15 cellular contexts compared by ENCODE assay signal in the genomic region with DNA sequence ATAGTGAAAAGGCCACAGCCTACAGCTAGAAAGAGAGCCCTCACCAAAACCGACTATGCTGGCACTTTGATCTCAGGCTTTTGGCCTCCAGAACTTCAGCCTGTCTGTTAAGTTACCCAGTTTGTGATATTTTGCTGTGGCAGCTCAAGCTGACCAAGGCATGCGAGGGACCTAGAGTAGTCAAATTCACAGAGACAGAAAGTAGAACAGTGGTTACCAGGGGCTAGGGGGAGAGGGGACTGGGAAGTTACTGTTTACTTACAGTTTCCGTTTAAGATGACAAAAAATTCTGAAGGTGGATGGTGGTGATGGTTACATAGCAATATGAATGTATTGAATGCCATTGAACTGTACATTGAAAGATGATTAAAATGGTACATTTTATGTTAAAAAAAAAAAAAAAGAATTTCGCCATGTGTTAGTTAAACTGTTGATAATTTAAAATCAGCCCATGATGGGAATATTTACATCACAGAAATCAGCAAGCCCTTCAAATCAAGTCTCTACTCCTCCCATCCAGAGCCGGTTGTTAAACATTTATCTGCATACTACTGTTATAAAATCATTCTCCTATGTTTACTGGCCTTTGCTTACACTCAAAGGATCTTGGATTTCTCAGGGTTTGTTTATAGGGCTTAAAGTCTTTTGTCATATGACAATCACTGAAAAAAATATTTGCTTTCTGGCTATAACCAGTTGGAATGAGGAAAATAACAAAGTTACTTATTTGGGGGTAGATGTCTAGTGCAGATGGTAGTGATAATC. TPM values are rescaled to one million over a fixed set of nuclear protein-coding genes. Genes with fewer than 3 reads are reported as not detected.
DNase-seq lines count a peak whose midpoint lies in the region; ATAC-seq, FAIRE-seq and TF ChIP-seq lines count a peak whose summit lies in the region.
"Not testable (repeated sequence)": the region's sequence is repeated elsewhere in the genome, so short reads cannot be mapped to it uniquely, and the experiment has no call there.
"Had no signal": no experiment of that assay in that cellular context is flagged by ENCODE, and none has a peak within 500 bp of the region (broad histone marks: within the 10 kb centered on the region; RNA-seq: fewer than 3 reads in every experiment).

No MANE protein-coding gene starts in this region.

- not testable (repeated sequence) for TF ChIP-seq EP300 in GM12878 (IDR thresholded peaks at IDR 0.05; ENCODE audit: borderline replicate concordance in 1 of 2, control insufficient read depth in 1 of 2, low read depth in 2 of 2, low read length in 2 of 2)

- CTCF ChIA-PET in activated CD4-positive, alpha-beta T cell treated with anti-CD3 and anti-CD28 coated beads for 36 hours (lab: Charles Lee); GM12878 (lab: Yijun Ruan, JAX): not testable (repeated sequence)

- H2AFZ ChIP-seq in GM12878 (ENCODE audit: control insufficient read depth, low read depth, low read length): not testable (repeated sequence)

- H3K9me3 ChIP-seq in GM12878 (replicated peaks; ENCODE audit: control insufficient read depth, insufficient read depth, low read length): not testable (repeated sequence)

- SMC1A ChIA-PET in GM12878 (lab: Charles Lee; ENCODE audit: uncharacterized antibody, unreplicated experiment): not testable (repeated sequence)

- RAD21 ChIA-PET in GM12878 (lab: Charles Lee; ENCODE audit: unreplicated experiment): not testable (repeated sequence)

- not testable (repeated sequence) for TF ChIP-seq POLR2A in GM12878 (IDR thresholded peaks at IDR 0.05; ENCODE audit: low read depth, low read length)

- in situ Hi-C loops in GM12878 (cut with MboI): not testable (repeated sequence)

- not testable (repeated sequence) for H3K4me3 ChIP-seq in GM12878

- H3K9ac ChIP-seq in GM12878 (ENCODE audit: control insufficient read depth, insufficient read depth, low read length): not testable (repeated sequence)

- H3K27me3 Mint-ChIP-seq in activated CD4-positive, alpha-beta T cell treated with anti-CD3 and anti-CD28 coated beads for 36 hours; stimulated activated naive CD8-positive, alpha-beta T cell treated with anti-CD3 and anti-CD28 coated beads, Interleukin-15, amount 100 ng/mL, for 72 hours: not testable (repeated sequence)

- not testable (repeated sequence) for H3K27ac ChIP-seq in GM12878 (ENCODE audit: control insufficient read depth, insufficient read depth)

- intact Hi-C loops in activated CD4-positive, alpha-beta T cell treated with anti-CD3 and anti-CD28 coated beads for 36 hours (cut with DNase I, micrococcal nuclease); GM12878 (cut with micrococcal nuclease; ENCODE audit: unreplicated experiment): not testable (repeated sequence)

- not testable (repeated sequence) for FAIRE-seq in GM12878 (lab: Jason Lieb, UNC)

- BruUV-seq in GM12878 (replicated peaks; lab: Mats Ljungman, UMichigan): not testable (repeated sequence)

- H3K79me2 ChIP-seq in GM12878 (ENCODE audit: control insufficient read depth, insufficient read depth, low read length): not testable (repeated sequence)

- ATAC-seq in GM18502 (IDR thresholded peaks at IDR 0.05; ENCODE audit: poor library complexity, unreplicated experiment): peak; percentile 82
- peak; percentile 92 for ATAC-seq in GM19395 (IDR thresholded peaks at IDR 0.05; ENCODE audit: unreplicated experiment)
- peak; percentile 55 for ATAC-seq in GM21576 (IDR thresholded peaks at IDR 0.05; ENCODE audit: unreplicated experiment)
- ATAC-seq in HG02870 (IDR thresholded peaks at IDR 0.05; ENCODE audit: unreplicated experiment): peak; percentile 77
- peak; percentile 63 for ATAC-seq in HG03280 (IDR thresholded peaks at IDR 0.05; ENCODE audit: unreplicated experiment)
- ATAC-seq in activated CD4-positive, alpha-beta T cell treated with anti-CD3 and anti-CD28 coated beads for 36 hours: peak; percentile 33
- peak; percentile 58 for ATAC-seq in GM12878
- ATAC-seq in stimulated activated naive CD8-positive, alpha-beta T cell treated with anti-CD3 and anti-CD28 coated beads, Interleukin-15, amount 100 ng/mL, for 72 hours: peak; percentile 61

- H3K4me1 Mint-ChIP-seq in activated CD4-positive, alpha-beta T cell treated with anti-CD3 and anti-CD28 coated beads for 36 hours; stimulated activated naive CD8-positive, alpha-beta T cell treated with anti-CD3 and anti-CD28 coated beads, Interleukin-15, amount 100 ng/mL, for 72 hours: not testable (repeated sequence)

- TF ChIP-seq CTCF in GM12878 (IDR thresholded peaks at IDR 0.05 in 2 of 3, conservative IDR thresholded peaks at IDR 0.05 in 1 of 3; ENCODE audit: control insufficient read depth in 2 of 3, extremely low read depth in 1 of 3, insufficient read depth in 1 of 3, low read depth in 3 of 3, low read length in 3 of 3): not testable (repeated sequence)

- not testable (repeated sequence) for TF ChIP-seq RAD21 in GM12878 (IDR thresholded peaks at IDR 0.05; ENCODE audit: insufficient read depth, low read depth, low read length)

- H3K36me3 ChIP-seq in GM12878 (ENCODE audit: control insufficient read depth in 2 of 2, insufficient read depth in 2 of 2, low read length in 1 of 2): not testable (repeated sequence)

- H3K36me3 Mint-ChIP-seq in activated CD4-positive, alpha-beta T cell treated with anti-CD3 and anti-CD28 coated beads for 36 hours (ENCODE audit: low read depth): not testable (repeated sequence)

- H4K20me1 ChIP-seq in GM12878 (ENCODE audit: control insufficient read depth, insufficient read depth): not testable (repeated sequence)

- not testable (repeated sequence) for DNase-seq in activated CD4-positive, alpha-beta T cell treated with anti-CD3 and anti-CD28 coated beads for 36 hours; GM12878 (ENCODE audit: low read depth, low spot score); stimulated activated naive CD8-positive, alpha-beta T cell treated with anti-CD3 and anti-CD28 coated beads, Interleukin-15, amount 100 ng/mL, for 72 hours

- peaks cover 14% of the 10 kb centered on the region for H3K9me3 Mint-ChIP-seq in activated CD4-positive, alpha-beta T cell treated with anti-CD3 and anti-CD28 coated beads for 36 hours (ENCODE audit: low read depth)
- peaks cover 11 to 27% of the 10 kb centered on the region in 2 donors for H3K9me3 Mint-ChIP-seq in stimulated activated naive CD8-positive, alpha-beta T cell treated with anti-CD3 and anti-CD28 coated beads, Interleukin-15, amount 100 ng/mL, for 72 hours

- WGBS in GM12878 (ENCODE audit: insufficient coverage, insufficient replicate concordance, low lambda C conversion rate, missing lambda C conversion rate): 39% methylated on average over 5 of the region's 5 CpGs

- H3K27me3 ChIP-seq in GM12878 (replicated peaks in 1 of 2; ENCODE audit: control insufficient read depth in 2 of 2, insufficient read depth in 2 of 2, low read length in 1 of 2): not testable (repeated sequence)

- H3K4me1 ChIP-seq in GM12878 (ENCODE audit: control insufficient read depth, insufficient read depth, low read length): not testable (repeated sequence)

- not testable (repeated sequence) for H3K27ac Mint-ChIP-seq in activated CD4-positive, alpha-beta T cell treated with anti-CD3 and anti-CD28 coated beads for 36 hours; stimulated activated naive CD8-positive, alpha-beta T cell treated with anti-CD3 and anti-CD28 coated beads, Interleukin-15, amount 100 ng/mL, for 72 hours

- H3K4me3 Mint-ChIP-seq in activated CD4-positive, alpha-beta T cell treated with anti-CD3 and anti-CD28 coated beads for 36 hours; stimulated activated naive CD8-positive, alpha-beta T cell treated with anti-CD3 and anti-CD28 coated beads, Interleukin-15, amount 100 ng/mL, for 72 hours: not testable (repeated sequence)

- POLR2A ChIA-PET in activated CD4-positive, alpha-beta T cell treated with anti-CD3 and anti-CD28 coated beads for 36 hours (lab: Charles Lee); GM12878 (lab: Charles Lee): not testable (repeated sequence)

- H3K4me2 ChIP-seq in GM12878 (ENCODE audit: control insufficient read depth, insufficient read depth): not testable (repeated sequence)

RNA-seq across cellular contexts. Expression of a gene that starts 31.6 kb away (rescaled TPM):
- total RNA-seq in activated CD4-positive, alpha-beta T cell treated with anti-CD3 and anti-CD28 coated beads for 36 hours: under 1 TPM; 0.27 to 0.70 TPM
- 4.8 and 6.2 TPM in 2 replicates for total RNA-seq in GM12878 (2013; cell fraction: nucleolus; rRNA removed)
- total RNA-seq in GM12878 (2014; rRNA removed): 0.11 and 0.16 TPM in 2 replicates
- total RNA-seq in GM12878 (2014; rRNA removed; fragmentation: Illumina TruSeq; extraction: Trizol): 0.31 and 0.37 TPM in 2 replicates
- 0.11 and 0.18 TPM in 2 replicates for total RNA-seq in GM12878 (2021)
- polyA plus RNA-seq in GM12878 (2011; ENCODE audit: low read depth): 0.42 TPM
- 1.3 and 1.6 TPM in 2 replicates for polyA plus RNA-seq in GM12878 (2011; rRNA removed)
- polyA plus RNA-seq in GM12878 (2011; cell fraction: cytosol; rRNA removed): 0.22 and 0.32 TPM in 2 replicates
- polyA plus RNA-seq in GM12878 (2011; cell fraction: nucleus; rRNA removed): 1.7 and 2.8 TPM in 2 replicates
- polyA plus RNA-seq in GM12878 (2012): 0.45 and 1.1 TPM in 2 replicates
- 0.28 and 0.52 TPM in 2 replicates for polyA plus RNA-seq in GM12878 (2014; fragmentation: Illumina TruSeq; extraction: Trizol)
- under 1 TPM in 1 of 2 experiments, not detected in 1; 0.27 TPM for polyA plus RNA-seq in GM12878 (2014; fragmentation: Nextera tagmentation; extraction: Ambion mirVana)
- 0.16 and 0.32 TPM in 2 replicates for polyA plus RNA-seq in GM12878 (2014; rRNA removed)
- polyA plus RNA-seq in GM12878 (2016; fragmentation: Nextera tagmentation; extraction: Ambion mirVana): under 1 TPM; 0.23 to 0.54 TPM
- polyA minus RNA-seq in GM12878 (2011; rRNA and poly(A)+ RNA removed): 0.21 and 0.66 TPM in 2 replicates
- not detected in 2 replicates for polyA minus RNA-seq in GM12878 (2011; cell fraction: cytosol; rRNA and poly(A)+ RNA removed)
- polyA minus RNA-seq in GM12878 (2011; cell fraction: nucleus; rRNA and poly(A)+ RNA removed): 0.48 TPM in 2 replicates
- total RNA-seq: chondrocyte, GM23338, osteocyte, smooth muscle cell, suprapubic skin, urinary bladder had no signal
- polyA plus RNA-seq: BJ, GM23338, smooth muscle cell, urinary bladder had no signal

RNA-seq across cellular contexts. Expression of a gene that starts 42.5 kb away (rescaled TPM):
- 10 to 100 TPM; 27.9 to 29.6 TPM for total RNA-seq in activated CD4-positive, alpha-beta T cell treated with anti-CD3 and anti-CD28 coated beads for 36 hours
- 9.8 and 12.7 TPM in 2 replicates for total RNA-seq in GM12878 (2013; cell fraction: nucleolus; rRNA removed)
- 8.2 and 10.7 TPM in 2 replicates for total RNA-seq in GM12878 (2014; rRNA removed)
- 5.8 and 6.6 TPM in 2 replicates for total RNA-seq in GM12878 (2014; rRNA removed; fragmentation: Illumina TruSeq; extraction: Trizol)
- total RNA-seq in GM12878 (2021): 9.0 and 9.3 TPM in 2 replicates
- polyA plus RNA-seq in GM12878 (2011; ENCODE audit: low read depth): 3.3 TPM
- polyA plus RNA-seq in GM12878 (2011; rRNA removed): 13.3 and 18.5 TPM in 2 replicates
- polyA plus RNA-seq in GM12878 (2011; cell fraction: cytosol; rRNA removed): 7.5 and 11.7 TPM in 2 replicates
- 9.2 and 9.9 TPM in 2 replicates for polyA plus RNA-seq in GM12878 (2011; cell fraction: nucleus; rRNA removed)
- 8.1 and 10.0 TPM in 2 replicates for polyA plus RNA-seq in GM12878 (2012)
- 6.8 and 9.7 TPM in 2 replicates for polyA plus RNA-seq in GM12878 (2014; fragmentation: Illumina TruSeq; extraction: Trizol)
- polyA plus RNA-seq in GM12878 (2014; fragmentation: Nextera tagmentation; extraction: Ambion mirVana): 1 to 10 TPM; 1.8 to 2.8 TPM
- polyA plus RNA-seq in GM12878 (2014; rRNA removed): 6.4 and 7.5 TPM in 2 replicates
- 10 to 100 TPM; 23.2 to 25.0 TPM for polyA plus RNA-seq in GM12878 (2016; fragmentation: Nextera tagmentation; extraction: Ambion mirVana)
- polyA minus RNA-seq in GM12878 (2011; rRNA and poly(A)+ RNA removed): 8.6 and 10.4 TPM in 2 replicates
- 2.9 and 4.5 TPM in 2 replicates for polyA minus RNA-seq in GM12878 (2011; cell fraction: cytosol; rRNA and poly(A)+ RNA removed)
- polyA minus RNA-seq in GM12878 (2011; cell fraction: nucleus; rRNA and poly(A)+ RNA removed): 6.3 and 10.7 TPM in 2 replicates

Comparison
In these comparisons a context has a peak if more than half of its experiments do, and no peak if none do; other contexts are left out.
1. ATAC-seq: peak in every context shown above with its lines; median percentile 92 in GM19395; 82 in GM18502; 77 in HG02870; 63 in HG03280; 61 in stimulated activated naive CD8-positive, alpha-beta T cell treated with anti-CD3 and anti-CD28 coated beads, Interleukin-15, amount 100 ng/mL, for 72 hours; 58 in GM12878; 55 in GM21576; 33 in activated CD4-positive, alpha-beta T cell treated with anti-CD3 and anti-CD28 coated beads for 36 hours.